15 cellular contexts compared by ENCODE assay signal in genomic region chr18:79582978-79583377, GRCh38.
"Had no signal": no experiment of that assay in that cellular context is flagged by ENCODE, and none has a peak within 500 bp of the region (broad histone marks: within the 10 kb centered on the region; RNA-seq: fewer than 3 reads in every experiment).

No MANE protein-coding gene starts in this region.

- H3K9ac ChIP-seq: SK-N-SH had no signal

- ATAC-seq: activated CD8-positive, alpha-beta memory T cell treated with anti-CD3 and anti-CD28 coated beads, Interleukin-2, amount 10 ng/mL, durations not matched to agents 7 days and 5 days; left lobe of liver; psoas muscle; stimulated activated naive CD8-positive, alpha-beta T cell treated with anti-CD3 and anti-CD28 coated beads, Interleukin-15, amount 100 ng/mL, for 72 hours had no signal

- H3K9me3 ChIP-seq: psoas muscle, SK-N-SH, testis had no signal

- H3K4me3 ChIP-seq: psoas muscle, testis had no signal

- H3K27ac ChIP-seq: psoas muscle, testis had no signal

- H3K4me1 ChIP-seq: psoas muscle had no signal

- H3K4me2 ChIP-seq: SK-N-SH had no signal

- DNase-seq: activated CD4-positive, alpha-beta T cell treated with anti-CD3 and anti-CD28 coated beads, Interleukin-2, amount 50 U/mL, for 48 hours; activated CD8-positive, alpha-beta memory T cell treated with anti-CD3 and anti-CD28 coated beads, Interleukin-2, amount 10 ng/mL, durations not matched to agents 7 days and 5 days; activated T-cell treated with anti-CD3 and anti-CD28 coated beads, Interleukin-2, amount 50 U/mL, for 24 hours; caudate nucleus; effector memory CD4-positive, alpha-beta T cell; foreskin melanocyte; natural killer cell; occipital lobe; SK-N-SH; stimulated activated CD4-positive, alpha-beta T cell treated with anti-CD3 and anti-CD28 coated beads, Interleukin-1b, Interleukin-23, amount 100 ng/mL, for 48 hours; stimulated activated naive CD8-positive, alpha-beta T cell treated with anti-CD3 and anti-CD28 coated beads, Interleukin-15, amount 100 ng/mL, for 72 hours; T-helper 1 cell; testis had no signal

- H3K27me3 ChIP-seq: testis had no signal
